In genomic region chr9:137162505-137163100, GRCh38 we compare ENCODE assay signal across 1 cellular context.
TF ChIP-seq lines count a peak whose summit lies in the region.

No MANE protein-coding gene starts in this region.

TF ChIP-seq in IMR-90, 13 proteins besides CTCF, POLR2A, EP300 and RAD21:
- no peak for TF ChIP-seq BHLHE40 (IDR thresholded peaks at IDR 0.05; ENCODE audit: low read depth, low read length)
- no peak for TF ChIP-seq SMC3 (IDR thresholded peaks at IDR 0.05; ENCODE audit: low read depth, low read length)
- no peak for TF ChIP-seq FOS (IDR thresholded peaks at IDR 0.05; ENCODE audit: low read depth, low read length)
- TF ChIP-seq MAZ (IDR thresholded peaks at IDR 0.05; ENCODE audit: borderline replicate concordance, low read depth, low read length): no peak
